In the genomic region with DNA sequence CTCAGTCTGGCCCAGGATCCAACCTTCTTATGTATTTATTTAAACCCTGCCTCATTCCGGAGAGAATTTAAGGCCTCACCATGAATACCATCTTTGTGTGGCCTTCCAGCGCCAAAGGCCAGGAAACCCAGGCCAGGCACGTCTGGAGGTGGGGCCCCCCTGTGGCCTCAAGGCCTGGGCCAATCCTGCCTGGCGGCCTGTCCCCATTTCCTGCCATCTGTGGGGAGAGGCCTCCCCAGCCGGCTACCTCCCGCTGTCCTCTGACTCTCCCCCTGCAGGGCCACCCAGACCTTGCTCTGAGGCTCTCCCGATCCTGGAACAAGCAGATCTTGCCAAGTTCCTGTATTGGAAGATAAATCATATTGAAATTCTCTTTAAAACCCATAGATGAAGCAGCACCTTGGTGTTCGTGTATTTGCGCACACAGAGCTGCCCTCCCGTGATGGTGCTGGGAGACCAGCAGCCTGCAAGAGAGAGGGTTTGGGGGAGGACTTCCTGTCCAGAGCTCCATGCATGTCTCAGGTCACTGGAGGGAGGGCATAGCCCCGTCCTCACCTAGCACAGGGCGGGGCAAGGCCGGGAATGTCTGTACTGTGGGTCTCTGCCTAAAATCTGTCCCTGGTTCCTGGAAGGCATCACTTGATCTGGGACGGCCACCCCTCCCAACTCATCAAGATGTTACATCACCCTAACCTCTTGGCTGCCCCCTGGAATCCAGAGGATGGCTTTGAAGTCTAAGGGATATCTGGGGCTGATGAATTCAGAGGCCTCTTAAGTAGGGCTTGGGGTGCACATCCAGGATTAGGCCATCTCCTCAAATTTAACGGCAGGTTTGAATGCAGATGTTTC, we compare ENCODE assay signal across 1 cellular context.
TF ChIP-seq lines count a peak whose summit lies in the region.

No MANE protein-coding gene starts in this region.

TF ChIP-seq in IMR-90, 13 proteins besides CTCF, POLR2A, EP300 and RAD21:
- TF ChIP-seq MAZ (IDR thresholded peaks at IDR 0.05; ENCODE audit: borderline replicate concordance, low read depth, low read length), result no peak
- TF ChIP-seq, protein P1, sequence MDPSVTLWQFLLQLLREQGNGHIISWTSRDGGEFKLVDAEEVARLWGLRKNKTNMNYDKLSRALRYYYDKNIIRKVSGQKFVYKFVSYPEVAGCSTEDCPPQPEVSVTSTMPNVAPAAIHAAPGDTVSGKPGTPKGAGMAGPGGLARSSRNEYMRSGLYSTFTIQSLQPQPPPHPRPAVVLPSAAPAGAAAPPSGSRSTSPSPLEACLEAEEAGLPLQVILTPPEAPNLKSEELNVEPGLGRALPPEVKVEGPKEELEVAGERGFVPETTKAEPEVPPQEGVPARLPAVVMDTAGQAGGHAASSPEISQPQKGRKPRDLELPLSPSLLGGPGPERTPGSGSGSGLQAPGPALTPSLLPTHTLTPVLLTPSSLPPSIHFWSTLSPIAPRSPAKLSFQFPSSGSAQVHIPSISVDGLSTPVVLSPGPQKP (IDR thresholded peaks at IDR 0.05; ENCODE audit: borderline replicate concordance, low read depth, low read length), result no peak
